Comparison of ENCODE assay signal across 8 cellular contexts in the genomic region with DNA sequence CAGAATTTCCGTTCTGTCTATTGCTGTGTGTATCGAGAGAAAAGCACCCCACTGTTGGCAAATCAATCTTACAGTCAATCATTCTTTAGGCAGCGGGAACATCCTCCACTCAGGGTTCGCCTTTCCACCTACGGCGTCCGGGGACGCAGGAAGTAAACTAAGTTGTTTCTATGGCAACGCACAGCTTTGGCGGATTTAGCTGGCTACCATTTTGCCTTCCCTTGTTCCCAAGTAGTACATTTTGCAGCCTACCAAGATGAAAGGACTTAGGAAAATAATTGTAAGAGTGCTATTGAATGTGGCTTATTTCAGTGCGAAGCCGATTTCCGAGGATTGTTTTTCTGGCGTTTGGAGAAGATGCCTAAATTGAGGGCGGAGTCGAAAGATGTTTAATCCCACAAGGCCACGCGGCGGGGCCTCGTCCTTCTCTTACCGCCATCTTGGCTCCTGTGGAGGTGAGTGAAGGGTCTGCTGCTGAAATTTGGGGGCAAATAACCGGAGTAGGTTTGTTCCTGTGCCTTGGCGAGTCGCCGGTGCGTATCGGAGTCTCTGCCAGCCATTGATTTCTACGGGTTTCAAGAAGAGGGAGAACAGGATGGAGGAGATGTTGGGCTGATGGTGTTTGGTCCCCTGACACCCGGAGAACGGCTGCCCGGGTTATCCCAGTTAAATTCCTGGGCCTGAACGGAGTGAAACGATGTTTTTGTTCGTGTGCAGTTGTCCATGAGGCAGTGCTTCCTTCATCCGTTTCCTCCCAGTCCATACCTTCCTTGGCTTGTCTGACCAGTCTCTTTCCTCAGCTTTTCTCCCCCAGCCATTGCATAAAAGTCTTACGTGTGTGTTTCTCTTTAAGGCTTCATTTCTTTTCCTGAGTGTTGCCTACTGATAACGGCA. TPM values are rescaled to one million over a fixed set of nuclear protein-coding genes. Genes with fewer than 3 reads are reported as not detected.
DNase-seq lines count a peak whose midpoint lies in the region; TF ChIP-seq lines count a peak whose summit lies in the region.

Gene RPL35A, plus strand, starts transcription at position 424 of the 894 bp plus-strand sequence. CDS start 778 bp downstream, outside the sequence.

- TF ChIP-seq CTCF in fibroblast of the aortic adventitia (IDR thresholded peaks at IDR 0.05; ENCODE audit: insufficient read depth, low read length), result no peak
- TF ChIP-seq CTCF in nephron (IDR thresholded peaks at IDR 0.05; ENCODE audit: unreplicated experiment in 3 of 3), result no peak

- H3K9me3 Mint-ChIP-seq in nephron, result no peaks in the 10 kb centered on the region
- H3K9me3 Mint-ChIP-seq in stimulated activated naive CD8-positive, alpha-beta T cell treated with anti-CD3 and anti-CD28 coated beads, Interleukin-15, Interleukin-2, amounts not matched to agents 100 ng/mL and 50 ng/mL, for 24 hours, result no peaks in the 10 kb centered on the region

- H3K27ac Mint-ChIP-seq in nephron, result peak within 1 kb of the TSS; percentile 99
- H3K27ac Mint-ChIP-seq in stimulated activated naive CD8-positive, alpha-beta T cell treated with anti-CD3 and anti-CD28 coated beads, Interleukin-15, Interleukin-2, amounts not matched to agents 100 ng/mL and 50 ng/mL, for 24 hours, result peak within 1 kb of the TSS; percentile 99

- H3K4me3 ChIP-seq in H7 (ENCODE audit: insufficient read depth, low read depth, low read length) (peak within 1 kb of the TSS; percentile 85), fibroblast of the aortic adventitia (ENCODE audit: low read depth, low read length) (peak within 1 kb of the TSS; percentile 87)

- peak within 1 kb of the TSS; percentile 97 to 98 (median 98) for H3K4me3 Mint-ChIP-seq in nephron
- peak within 1 kb of the TSS; percentile 98 for H3K4me3 Mint-ChIP-seq in stimulated activated naive CD8-positive, alpha-beta T cell treated with anti-CD3 and anti-CD28 coated beads, Interleukin-15, Interleukin-2, amounts not matched to agents 100 ng/mL and 50 ng/mL, for 24 hours

- peaks cover 37% of the 10 kb centered on the region for H3K36me3 Mint-ChIP-seq in nephron (ENCODE audit: low read depth)
- H3K36me3 Mint-ChIP-seq in stimulated activated naive CD8-positive, alpha-beta T cell treated with anti-CD3 and anti-CD28 coated beads, Interleukin-15, Interleukin-2, amounts not matched to agents 100 ng/mL and 50 ng/mL, for 24 hours (ENCODE audit: low read depth), result peaks cover 52% of the 10 kb centered on the region

- peaks cover 23% of the 10 kb centered on the region for H3K4me1 Mint-ChIP-seq in nephron
- peaks cover 51% of the 10 kb centered on the region for H3K4me1 Mint-ChIP-seq in stimulated activated naive CD8-positive, alpha-beta T cell treated with anti-CD3 and anti-CD28 coated beads, Interleukin-15, Interleukin-2, amounts not matched to agents 100 ng/mL and 50 ng/mL, for 24 hours (ENCODE audit: low read depth)

- DNase-seq in ELF-1 (ENCODE audit: low read depth, low spot score), result peak; percentile 94
- DNase-seq in H7, result peak; percentile 74
- peak; percentile 96 for DNase-seq in M059J (ENCODE audit: low read depth)
- DNase-seq in SHP77 (lab: John Stamatoyannopoulos, UW), result peak; percentile 74 to 76
- peak; percentile 76 for DNase-seq in activated effector memory CD4-positive, alpha-beta T cell treated with Interleukin-2 at 50 U/mL for 16 hours
- DNase-seq in fibroblast of the aortic adventitia (ENCODE audit: low read depth), result peak; percentile 98

- H3K27me3 Mint-ChIP-seq in nephron (ENCODE audit: low read depth), result no peaks in the 10 kb centered on the region
- H3K27me3 Mint-ChIP-seq in stimulated activated naive CD8-positive, alpha-beta T cell treated with anti-CD3 and anti-CD28 coated beads, Interleukin-15, Interleukin-2, amounts not matched to agents 100 ng/mL and 50 ng/mL, for 24 hours, result no peaks in the 10 kb centered on the region

- peaks cover 33% of the 10 kb centered on the region for H3K36me3 ChIP-seq in H7 (replicated peaks; ENCODE audit: control insufficient read depth, insufficient read depth, low read length)

- H3K27me3 ChIP-seq in H7 (ENCODE audit: control insufficient read depth, insufficient read depth, low read length), result no peaks in the 10 kb centered on the region

RNA-seq across cellular contexts. Expression of gene RPL35A, which starts in this region (rescaled TPM):
- total RNA-seq in H7 (2014; rRNA removed; shearing (Covaris generic)), result 909 and 971 TPM in 2 replicates
- 851 and 1,020 TPM in 2 replicates for total RNA-seq in M059J (2014; rRNA removed; shearing (Covaris generic))
- total RNA-seq in fibroblast of the aortic adventitia (ENCODE audit: low replicate concordance), result 212 and 1,042 TPM in 2 replicates

Comparison
In these comparisons a context has a peak if more than half of its experiments do, and no peak if none do; other contexts are left out.
1. Peak in every context shown above with its lines: DNase-seq and H3K4me3 ChIP-seq.